22 cellular contexts compared by ENCODE assay signal in genomic region chr9:93182572-93182971, GRCh38. TPM values are rescaled to one million over a fixed set of nuclear protein-coding genes. Genes with fewer than 3 reads are reported as not detected.
DNase-seq lines count a peak whose midpoint lies in the region; ATAC-seq, FAIRE-seq and TF ChIP-seq lines count a peak whose summit lies in the region.
"Had no signal": no experiment of that assay in that cellular context is flagged by ENCODE, and none has a peak within 500 bp of the region (broad histone marks: within the 10 kb centered on the region; RNA-seq: fewer than 3 reads in every experiment).

No MANE protein-coding gene starts in this region.

- no peak for FAIRE-seq in small intestine (lab: Jason Lieb, UNC)
- FAIRE-seq: A549 had no signal

- no peaks in the 10 kb centered on the region for H3K27me3 ChIP-seq in small intestine (ENCODE audit: control insufficient read depth in 2 of 2, insufficient read depth in 2 of 2, low read length in 2 of 2)

- POLR2A ChIA-PET in HEK293T (lab: Yijun Ruan, JAX) = no interaction called here

- peaks cover 7% of the 10 kb centered on the region for H3K4me1 Mint-ChIP-seq in activated naive CD4-positive, alpha-beta T cell treated with anti-CD3 and anti-CD28 coated beads, Interleukin-2, amount 50 U/mL, for 24 hours
- peaks cover 29% of the 10 kb centered on the region for H3K4me1 Mint-ChIP-seq in brain

- ATAC-seq in activated naive CD4-positive, alpha-beta T cell treated with anti-CD3 and anti-CD28 coated beads, Interleukin-2, amount 50 U/mL, for 72 hours = no peak
- ATAC-seq: A549, foreskin keratinocyte had no signal

- no peak for TF ChIP-seq CTCF in brain (conservative IDR thresholded peaks at IDR 0.05)

- H3K4me3 ChIP-seq in small intestine (ENCODE audit: low read depth in 1 of 2, low read length in 2 of 2) = no peak overlapping the region
- H3K4me3 ChIP-seq: A549, lung had no signal

- H3K36me3 Mint-ChIP-seq in activated naive CD4-positive, alpha-beta T cell treated with anti-CD3 and anti-CD28 coated beads, Interleukin-2, amount 50 U/mL, for 24 hours = no peaks in the 10 kb centered on the region
- no peaks in the 10 kb centered on the region for H3K36me3 Mint-ChIP-seq in activated naive CD4-positive, alpha-beta T cell treated with anti-CD3 and anti-CD28 coated beads, Interleukin-2, amount 50 U/mL, for 72 hours
- H3K36me3 Mint-ChIP-seq in brain = no peaks in the 10 kb centered on the region
- H3K36me3 Mint-ChIP-seq: activated CD4-positive, alpha-beta memory T cell treated with anti-CD3 and anti-CD28 coated beads for 36 hours had no signal

- H3K9me3 ChIP-seq in small intestine (ENCODE audit: control insufficient read depth, low read depth) = no peaks in the 10 kb centered on the region
- H3K9me3 ChIP-seq: A549, BE2C, Caco-2 had no signal

- no peak for DNase-seq in activated naive CD4-positive, alpha-beta T cell treated with anti-CD3 and anti-CD28 coated beads, Interleukin-2, amount 50 U/mL, for 72 hours (ENCODE audit: low spot score in 2 of 2)
- DNase-seq in islet precursor cell (peak; percentile 47), small intestine (peak; percentile 91), Kasumi-1 (lab: John Stamatoyannopoulos, UW) (no peak), HEK293T (ENCODE audit: extremely low spot score) (no peak), DMS53 (lab: John Stamatoyannopoulos, UW) (no peak)
- DNase-seq: activated B cell treated with CpG ODN at 0.5 μM for 24 hours; activated CD4-positive, alpha-beta memory T cell treated with anti-CD3 and anti-CD28 coated beads for 36 hours; activated T-cell treated with anti-CD3 and anti-CD28 coated beads for 4 hours; anterior cingulate cortex; BE2C; Caco-2; central memory CD4-positive, alpha-beta T cell; foreskin keratinocyte; hippocampal formation; NCI-H1105; T-helper 9 cell had no signal

- no peak overlapping the region for H3K27ac Mint-ChIP-seq in activated naive CD4-positive, alpha-beta T cell treated with anti-CD3 and anti-CD28 coated beads, Interleukin-2, amount 50 U/mL, for 24 hours
- H3K27ac Mint-ChIP-seq in activated naive CD4-positive, alpha-beta T cell treated with anti-CD3 and anti-CD28 coated beads, Interleukin-2, amount 50 U/mL, for 72 hours = no peak overlapping the region
- peak overlapping the region in 2 of 5 experiments; percentile 70 to 90 for H3K27ac Mint-ChIP-seq in brain
- H3K27ac Mint-ChIP-seq: activated B cell treated with CpG ODN at 0.5 μM for 24 hours; activated CD4-positive, alpha-beta memory T cell treated with anti-CD3 and anti-CD28 coated beads for 36 hours had no signal

- H3K27ac ChIP-seq in small intestine (ENCODE audit: low read depth in 1 of 2, low read length in 1 of 2) = no peak overlapping the region
- H3K27ac ChIP-seq: A549, foreskin keratinocyte, RWPE1 had no signal

- CTCF ChIA-PET in HEK293T (lab: Yijun Ruan, JAX) = no interaction called here

- peak overlapping the region; percentile 30 for H3K4me3 Mint-ChIP-seq in activated naive CD4-positive, alpha-beta T cell treated with anti-CD3 and anti-CD28 coated beads, Interleukin-2, amount 50 U/mL, for 24 hours
- H3K4me3 Mint-ChIP-seq in brain = peak overlapping the region in 4 of 5 experiments; percentile 80 to 88 (median 81)

- peaks cover 4 to 7% of the 10 kb centered on the region in 2 donors for H3K4me1 ChIP-seq in small intestine (ENCODE audit: control insufficient read depth in 2 of 2, insufficient read depth in 1 of 2, low read depth in 1 of 2, low read length in 1 of 2)
- H3K4me1 ChIP-seq: BE2C, Caco-2, foreskin keratinocyte had no signal

- no peaks in the 10 kb centered on the region for H3K36me3 ChIP-seq in small intestine (ENCODE audit: control insufficient read depth in 2 of 2, insufficient read depth in 2 of 2, low read length in 2 of 2)
- H3K36me3 ChIP-seq: BE2C had no signal

- WGBS in small intestine, 3 donors = 11 to 60% (median 32%) methylated on average over 6 of the region's 6 CpGs

- H3K27me3 Mint-ChIP-seq in activated naive CD4-positive, alpha-beta T cell treated with anti-CD3 and anti-CD28 coated beads, Interleukin-2, amount 50 U/mL, for 24 hours = peaks cover 9% of the 10 kb centered on the region
- peaks cover 5% of the 10 kb centered on the region for H3K27me3 Mint-ChIP-seq in brain

- no peaks in the 10 kb centered on the region for H3K9me3 Mint-ChIP-seq in activated naive CD4-positive, alpha-beta T cell treated with anti-CD3 and anti-CD28 coated beads, Interleukin-2, amount 50 U/mL, for 24 hours
- no peaks in the 10 kb centered on the region for H3K9me3 Mint-ChIP-seq in activated naive CD4-positive, alpha-beta T cell treated with anti-CD3 and anti-CD28 coated beads, Interleukin-2, amount 50 U/mL, for 72 hours
- H3K9me3 Mint-ChIP-seq in brain = peaks cover 0 to 7% (median 0%) of the 10 kb centered on the region in 5 experiments
- H3K9me3 Mint-ChIP-seq: activated B cell treated with CpG ODN at 0.5 μM for 24 hours; activated CD4-positive, alpha-beta memory T cell treated with anti-CD3 and anti-CD28 coated beads for 36 hours had no signal

TF ChIP-seq in HEK293T, 16 proteins besides CTCF, POLR2A, EP300 and RAD21:
- TF ChIP-seq NFRKB (IDR thresholded peaks at IDR 0.05) = no peak
- no peak for TF ChIP-seq LEF1 (IDR thresholded peaks at IDR 0.05; ENCODE audit: borderline replicate concordance)
- TF ChIP-seq PKNOX1 (IDR thresholded peaks at IDR 0.05) = no peak
- TF ChIP-seq TARDBP (IDR thresholded peaks at IDR 0.05) = no peak
- TF ChIP-seq FOXM1 (IDR thresholded peaks at IDR 0.05; ENCODE audit: borderline replicate concordance) = no peak
- TF ChIP-seq L3MBTL2 (conservative IDR thresholded peaks at IDR 0.05) = no peak
- TF ChIP-seq SUZ12 (IDR thresholded peaks at IDR 0.05) = no peak

RNA-seq across cellular contexts. Expression of gene WNK2, which starts 1.4 kb away (rescaled TPM):
- 1 to 10 TPM; 2.6 to 3.8 TPM for total RNA-seq in activated naive CD4-positive, alpha-beta T cell treated with anti-CD3 and anti-CD28 coated beads, Interleukin-2, amount 50 U/mL, for 72 hours
- polyA plus RNA-seq in brain (ENCODE audit: insufficient read depth, low read depth, low replicate concordance) = 70.2 TPM
- 10 to 100 TPM; 13.8 to 48.4 (median 19.2) TPM for polyA plus RNA-seq in small intestine

RNA-seq across cellular contexts. Expression of gene NINJ1, which starts 48.5 kb away (rescaled TPM):
- 10 to 100 TPM; 81.0 to 84.8 TPM for total RNA-seq in activated naive CD4-positive, alpha-beta T cell treated with anti-CD3 and anti-CD28 coated beads, Interleukin-2, amount 50 U/mL, for 72 hours
- polyA plus RNA-seq in brain (ENCODE audit: insufficient read depth, low read depth, low replicate concordance) = 47.3 TPM
- 10 to 100 TPM; 29.4 to 64.0 (median 44.1) TPM for polyA plus RNA-seq in small intestine

Comparison
In these comparisons a context has a peak if more than half of its experiments do, and no peak if none do; other contexts are left out.
1. DNase-seq: peak in islet precursor cell (single experiment) and small intestine (single experiment); none in activated naive CD4-positive, alpha-beta T cell treated with anti-CD3 and anti-CD28 coated beads, Interleukin-2, amount 50 U/mL, for 72 hours (0 of 2), Kasumi-1 (0 of 2), HEK293T (single experiment) and DMS53 (single experiment).